8 cellular contexts compared by ENCODE assay signal in the genomic region with DNA sequence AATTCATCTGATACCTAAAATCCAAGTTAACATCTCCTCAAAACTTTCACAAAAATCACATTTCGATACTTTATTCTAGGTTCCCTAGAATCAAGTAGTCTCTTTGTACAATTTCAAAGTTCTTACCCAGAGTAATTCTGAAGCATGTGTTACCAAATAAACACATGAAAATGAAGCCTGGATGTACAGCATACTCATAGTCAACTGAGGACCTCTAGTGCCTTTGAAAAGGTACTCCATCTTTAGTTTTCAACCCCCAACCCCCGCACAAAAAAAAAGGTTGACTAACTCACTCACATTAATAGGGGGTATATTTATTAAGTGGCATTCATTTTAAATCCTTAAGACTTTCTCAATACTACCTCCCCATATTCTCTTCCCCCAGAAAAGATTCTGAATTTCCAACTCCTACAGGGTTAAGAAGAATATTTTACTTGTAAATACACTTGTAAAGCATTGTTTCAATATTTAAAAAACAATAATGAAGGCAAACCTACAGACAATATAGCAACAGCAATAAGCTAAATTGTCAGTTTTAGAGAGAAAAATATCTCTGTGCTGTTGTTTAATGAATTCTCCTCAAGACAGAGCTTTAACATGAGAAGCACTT. TPM values are rescaled to one million over a fixed set of nuclear protein-coding genes. Genes with fewer than 3 reads are reported as not detected.
DNase-seq lines count a peak whose midpoint lies in the region; ATAC-seq and TF ChIP-seq lines count a peak whose summit lies in the region.

No MANE protein-coding gene starts in this region.

- no peak overlapping the region for H3K27ac Mint-ChIP-seq in nephron progenitor cell

- RAD21 ChIA-PET in HCT116 (lab: Charles Lee; ENCODE audit: low non-redundant PET in 1 of 2, low total read pairs in 2 of 2, uncharacterized antibody in 2 of 2, unreplicated experiment in 2 of 2), result no interaction called here

- H3K36me3 ChIP-seq in HCT116 (ENCODE audit: control insufficient read depth in 1 of 2, insufficient read depth in 2 of 2, low read length in 2 of 2), result no peaks in the 10 kb centered on the region
- no peaks in the 10 kb centered on the region for H3K36me3 ChIP-seq in MM.1S (replicated peaks; ENCODE audit: insufficient read depth, low read length)
- no peaks in the 10 kb centered on the region for H3K36me3 ChIP-seq in esophagus squamous epithelium

- TF ChIP-seq CTCF in HCT116 (IDR thresholded peaks at IDR 0.05 in 2 of 3, conservative IDR thresholded peaks at IDR 0.05 in 1 of 3; ENCODE audit: borderline replicate concordance in 1 of 3, insufficient read depth in 1 of 3, low read depth in 2 of 3, low read length in 2 of 3), result peak; percentile 44 to 64 (median 60); a peak in 4 of 6 replicates
- TF ChIP-seq CTCF in MM.1S (IDR thresholded peaks at IDR 0.05; ENCODE audit: low read length), result peak; percentile 55
- peak in 5 of 6 experiments; percentile 29 to 48 (median 37) for TF ChIP-seq CTCF in esophagus squamous epithelium (IDR thresholded peaks at IDR 0.05)
- peak; percentile 51 for TF ChIP-seq CTCF in nephron progenitor cell (IDR thresholded peaks at IDR 0.05)

- H3K9me3 ChIP-seq in HCT116 (ENCODE audit: control insufficient read depth in 1 of 2, insufficient read depth in 1 of 2, low read depth in 1 of 2, low read length in 2 of 2) (no peaks in the 10 kb centered on the region), MM.1S (replicated peaks; ENCODE audit: insufficient read depth, low read length) (no peaks in the 10 kb centered on the region), esophagus squamous epithelium (no peaks in the 10 kb centered on the region)

- H2AFZ ChIP-seq in HCT116 (ENCODE audit: low read depth, low read length, poor library complexity, severe bottlenecking) (no peak overlapping the region), MM.1S (ENCODE audit: low read length) (no peak overlapping the region)

- H3K4me3 Mint-ChIP-seq in nephron progenitor cell, result no peak overlapping the region

- peak; percentile 47 for ATAC-seq in Right ventricle myocardium inferior
- peak; percentile 84 for ATAC-seq in HCT116

- DNase-seq in Right ventricle myocardium inferior (ENCODE audit: missing footprints) (no peak), cardiac septum (ENCODE audit: low spot score) (no peak), HCT116 (ENCODE audit: low read depth, low spot score) (peak; percentile 37), MM.1S (peak; percentile 61), SKM-1 (lab: John Stamatoyannopoulos, UW; ENCODE audit: unreplicated experiment) (peak; percentile 17), esophagus squamous epithelium (lab: John Stamatoyannopoulos, UW) (no peak), nephron progenitor cell (no peak), OCI-M2 (lab: John Stamatoyannopoulos, UW; ENCODE audit: unreplicated experiment) (no peak)

- H3K27ac ChIP-seq in HCT116 (ENCODE audit: low read depth, low read length) (no peak overlapping the region), MM.1S (ENCODE audit: low read length) (no peak overlapping the region), esophagus squamous epithelium (peak overlapping the region in 3 of 4 donors; percentile 8 to 55 (median 23))

- intact Hi-C loops in Right ventricle myocardium inferior (cut with DNase I), result loop anchor here (2.0 kb wide), 1 partner anchor 266 kb away; no protein-coding TSS in a partner anchor
- intact Hi-C loops in cardiac septum (cut with DNase I), result no loop called here
- intact Hi-C loops in HCT116 (cut with micrococcal nuclease), result loop anchor here (1.0 to 2.0 kb wide), 3 partner anchors 267 to 711 kb away; no protein-coding TSS in a partner anchor
- intact Hi-C loops in esophagus squamous epithelium (cut with DNase I), result no loop called here

- no peaks in the 10 kb centered on the region for H3K27me3 Mint-ChIP-seq in nephron progenitor cell (ENCODE audit: low read depth, poor library complexity)

- TF ChIP-seq POLR2A in HCT116 (IDR thresholded peaks at IDR 0.05; ENCODE audit: borderline replicate concordance, extremely low read depth, insufficient read depth, insufficient read length) (no peak), esophagus squamous epithelium (IDR thresholded peaks at IDR 0.05) (no peak)

- H3K9me2 ChIP-seq in HCT116 (ENCODE audit: insufficient read depth), result no peaks in the 10 kb centered on the region
- H3K9me2 ChIP-seq in MM.1S (replicated peaks; ENCODE audit: insufficient read depth, low read length), result no peaks in the 10 kb centered on the region

- H3K36me3 Mint-ChIP-seq in nephron progenitor cell (ENCODE audit: low read depth), result peaks cover 9% of the 10 kb centered on the region

- no peaks in the 10 kb centered on the region for H3K9me3 Mint-ChIP-seq in nephron progenitor cell

- peaks cover 4% of the 10 kb centered on the region for H3K4me1 Mint-ChIP-seq in nephron progenitor cell

- BruUV-seq in HCT116 (replicated peaks; lab: Mats Ljungman, UMichigan), result no TSS peak

- no peaks in the 10 kb centered on the region for H3F3A ChIP-seq in MM.1S (ENCODE audit: insufficient read depth, low read length)

- no peaks in the 10 kb centered on the region for H3K27me3 ChIP-seq in HCT116 (ENCODE audit: insufficient read depth, low read length)
- no peaks in the 10 kb centered on the region for H3K27me3 ChIP-seq in MM.1S (replicated peaks; ENCODE audit: insufficient read depth, low read length)
- no peaks in the 10 kb centered on the region for H3K27me3 ChIP-seq in esophagus squamous epithelium

- peak; percentile 76 for TF ChIP-seq RAD21 in HCT116 (IDR thresholded peaks at IDR 0.05; ENCODE audit: low read depth)

- CTCF ChIA-PET in HCT116 (lab: Charles Lee), result interaction anchor here (0.6 kb wide), 1 partner anchor 710 kb away, joined by 4 read pairs; no protein-coding TSS in a partner anchor

- H3K4me2 ChIP-seq in HCT116 (ENCODE audit: low read length), result no peak overlapping the region
- no peak overlapping the region for H3K4me2 ChIP-seq in MM.1S (ENCODE audit: low read depth, low read length)

- H3K4me1 ChIP-seq in HCT116 (ENCODE audit: control insufficient read depth in 1 of 2, insufficient read depth in 2 of 2, low read length in 2 of 2) (no peaks in the 10 kb centered on the region), MM.1S (ENCODE audit: low read length) (no peaks in the 10 kb centered on the region), esophagus squamous epithelium (no peaks in the 10 kb centered on the region)

- H3K79me2 ChIP-seq in HCT116 (ENCODE audit: insufficient read depth, low read length), result no peaks in the 10 kb centered on the region
- no peaks in the 10 kb centered on the region for H3K79me2 ChIP-seq in MM.1S (ENCODE audit: low read length)

- WGBS in esophagus squamous epithelium, 2 donors, result 6 to 21% methylated on average over 2 of the region's 2 CpGs

- H3K9ac ChIP-seq in HCT116 (ENCODE audit: low read length), result no peak overlapping the region
- H3K9ac ChIP-seq in MM.1S (ENCODE audit: low read length), result no peak overlapping the region

- no peaks in the 10 kb centered on the region for H4K20me1 ChIP-seq in HCT116 (ENCODE audit: insufficient read depth)
- H4K20me1 ChIP-seq in MM.1S (ENCODE audit: insufficient read depth, low read length), result no peaks in the 10 kb centered on the region

- POLR2A ChIA-PET in HCT116 (lab: Charles Lee), result no interaction called here

- H3K4me3 ChIP-seq in HCT116 (replicated peaks in 1 of 2; ENCODE audit: low read depth in 1 of 2, low read length in 2 of 2) (no peak overlapping the region), MM.1S (ENCODE audit: low read length) (no peak overlapping the region), esophagus squamous epithelium (peak overlapping the region in 3 of 4 donors; percentile 27 to 50 (median 31))

TF ChIP-seq in HCT116, 20 proteins besides CTCF, POLR2A, EP300 and RAD21:
- TF ChIP-seq YY1 (IDR thresholded peaks at IDR 0.05; ENCODE audit: extremely low read depth, insufficient replicate concordance, low read depth, low read length) (no peak), CBX3 (IDR thresholded peaks at IDR 0.05; ENCODE audit: low read depth) (no peak), ELF1 (IDR thresholded peaks at IDR 0.05; ENCODE audit: borderline replicate concordance, low read depth) (no peak), FOSL1 (IDR thresholded peaks at IDR 0.05; ENCODE audit: low read depth) (no peak), JUND (IDR thresholded peaks at IDR 0.05) (no peak), CEBPB (IDR thresholded peaks at IDR 0.05; ENCODE audit: low read depth) (no peak), TCF7L2 (IDR thresholded peaks at IDR 0.05; ENCODE audit: borderline replicate concordance, extremely low read depth, insufficient read depth, insufficient read length) (no peak), ZFX (IDR thresholded peaks at IDR 0.05) (no peak)
- TF ChIP-seq, protein P1, sequence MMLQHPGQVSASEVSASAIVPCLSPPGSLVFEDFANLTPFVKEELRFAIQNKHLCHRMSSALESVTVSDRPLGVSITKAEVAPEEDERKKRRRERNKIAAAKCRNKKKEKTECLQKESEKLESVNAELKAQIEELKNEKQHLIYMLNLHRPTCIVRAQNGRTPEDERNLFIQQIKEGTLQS (IDR thresholded peaks at IDR 0.05), result no peak
- TF ChIP-seq, protein P2, sequence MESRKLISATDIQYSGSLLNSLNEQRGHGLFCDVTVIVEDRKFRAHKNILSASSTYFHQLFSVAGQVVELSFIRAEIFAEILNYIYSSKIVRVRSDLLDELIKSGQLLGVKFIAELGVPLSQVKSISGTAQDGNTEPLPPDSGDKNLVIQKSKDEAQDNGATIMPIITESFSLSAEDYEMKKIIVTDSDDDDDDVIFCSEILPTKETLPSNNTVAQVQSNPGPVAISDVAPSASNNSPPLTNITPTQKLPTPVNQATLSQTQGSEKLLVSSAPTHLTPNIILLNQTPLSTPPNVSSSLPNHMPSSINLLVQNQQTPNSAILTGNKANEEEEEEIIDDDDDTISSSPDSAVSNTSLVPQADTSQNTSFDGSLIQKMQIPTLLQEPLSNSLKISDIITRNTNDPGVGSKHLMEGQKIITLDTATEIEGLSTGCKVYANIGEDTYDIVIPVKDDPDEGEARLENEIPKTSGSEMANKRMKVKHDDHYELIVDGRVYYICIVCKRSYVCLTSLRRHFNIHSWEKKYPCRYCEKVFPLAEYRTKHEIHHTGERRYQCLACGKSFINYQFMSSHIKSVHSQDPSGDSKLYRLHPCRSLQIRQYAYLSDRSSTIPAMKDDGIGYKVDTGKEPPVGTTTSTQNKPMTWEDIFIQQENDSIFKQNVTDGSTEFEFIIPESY (IDR thresholded peaks at IDR 0.05; ENCODE audit: extremely low read depth, insufficient replicate concordance, low read length), result no peak
- TF ChIP-seq, protein P3, sequence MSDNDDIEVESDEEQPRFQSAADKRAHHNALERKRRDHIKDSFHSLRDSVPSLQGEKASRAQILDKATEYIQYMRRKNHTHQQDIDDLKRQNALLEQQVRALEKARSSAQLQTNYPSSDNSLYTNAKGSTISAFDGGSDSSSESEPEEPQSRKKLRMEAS (IDR thresholded peaks at IDR 0.05), result no peak
TF ChIP-seq in HCT116: peak in this region for 0.

RNA-seq across cellular contexts. Expression of a gene that starts 3.1 kb away (rescaled TPM):
- total RNA-seq in Right ventricle myocardium inferior (2,685 TPM), cardiac septum (2,070 TPM), HCT116 (2021; ENCODE audit: unreplicated experiment) (not detected), esophagus squamous epithelium (10 to 100 TPM in 2 of 4 donors, 1 to 10 TPM in 2; 1.1 to 48.8 (median 11.2) TPM)
- polyA plus RNA-seq in HCT116 (2012), result not detected in 2 replicates

Comparison
In these comparisons a context has a peak if more than half of its experiments do, and no peak if none do; other contexts are left out.
1. intact Hi-C loops: an anchor here in Right ventricle myocardium inferior (2.0 kb wide) and HCT116 (1.0 to 2.0 kb wide); none called in cardiac septum and esophagus squamous epithelium.
2. DNase-seq: peak in HCT116 (single experiment), MM.1S (single experiment) and SKM-1 (single experiment); none in Right ventricle myocardium inferior (single experiment), cardiac septum (single experiment), esophagus squamous epithelium (single experiment), nephron progenitor cell (single experiment) and OCI-M2 (single experiment).
3. H3K27ac ChIP-seq: peak in esophagus squamous epithelium (3 of 4); none in HCT116 (single experiment) and MM.1S (single experiment).
4. H3K4me3 ChIP-seq: peak in esophagus squamous epithelium (3 of 4); none in HCT116 (0 of 2) and MM.1S (single experiment).
5. RNA of a gene that starts 3.1 kb away (total RNA-seq): 2,685 TPM in Right ventricle myocardium inferior (single experiment) and 2,070 TPM in cardiac septum (single experiment); 1.1 to 48.8 TPM in esophagus squamous epithelium and not detected in HCT116 (single experiment); every median in the first group is over 10 times any median in the second.
6. Peak in every context shown above with its lines, with median percentiles within 50 percentile points of each other: CTCF ChIP-seq.